8 cellular contexts compared by ENCODE assay signal in genomic region chr3:190566043-190566933, GRCh38. TPM values are rescaled to one million over a fixed set of nuclear protein-coding genes. Genes with fewer than 3 reads are reported as not detected.
DNase-seq lines count a peak whose midpoint lies in the region; ATAC-seq and TF ChIP-seq lines count a peak whose summit lies in the region.

No MANE protein-coding gene starts in this region.

- no peak for TF ChIP-seq EP300 in suprapubic skin (IDR thresholded peaks at IDR 0.05)

- H3K4me1 ChIP-seq in muscle layer of duodenum (ENCODE audit: control insufficient read depth in 1 of 2, insufficient read depth in 2 of 2, low read length in 2 of 2) (no peaks in the 10 kb centered on the region), suprapubic skin (peaks cover 4% of the 10 kb centered on the region)

- no peaks in the 10 kb centered on the region for H3K27me3 ChIP-seq in muscle layer of duodenum (ENCODE audit: low read depth, low read length)
- H3K27me3 ChIP-seq in suprapubic skin: no peaks in the 10 kb centered on the region

- H3K4me3 ChIP-seq in muscle layer of duodenum (ENCODE audit: low read depth in 1 of 2, low read length in 2 of 2): no peak overlapping the region
- H3K4me3 ChIP-seq in suprapubic skin: no peak overlapping the region

- DNase-seq in DMS53 treated with DMSO at 0.1 percent for 48 hours (lab: John Stamatoyannopoulos, UW; ENCODE audit: unreplicated experiment): peak; percentile 64
- DNase-seq in Kasumi-1 (lab: John Stamatoyannopoulos, UW): peak; percentile 99
- DNase-seq in erythroblast (lab: John Stamatoyannopoulos, UW): peak; percentile 78 to 89
- DNase-seq in suprapubic skin (ENCODE audit: low spot score in 2 of 2): peak; percentile 83 to 84
- DNase-seq in DMS153 treated with DMSO at 0.1 percent for 48 hours (lab: John Stamatoyannopoulos, UW; ENCODE audit: unreplicated experiment): no peak

- TF ChIP-seq CTCF in suprapubic skin (IDR thresholded peaks at IDR 0.05): no peak

- H3K9me3 ChIP-seq in muscle layer of duodenum (ENCODE audit: control insufficient read depth in 1 of 2, low read length in 2 of 2) (no peaks in the 10 kb centered on the region), suprapubic skin (no peaks in the 10 kb centered on the region)

- H3K36me3 ChIP-seq in muscle layer of duodenum (ENCODE audit: control insufficient read depth in 1 of 2, insufficient read depth in 2 of 2, low read length in 2 of 2): no peaks in the 10 kb centered on the region
- H3K36me3 ChIP-seq in suprapubic skin: no peaks in the 10 kb centered on the region

- TF ChIP-seq POLR2A in erythroblast (IDR thresholded peaks at IDR 0.05; ENCODE audit: low read length) (peak; percentile 37), suprapubic skin (IDR thresholded peaks at IDR 0.05) (no peak)

- ATAC-seq in activated CD4-positive, CD25-positive, alpha-beta regulatory T cell treated with anti-CD3 and anti-CD28 coated beads, Interleukin-2, amount 50 U/mL, for 24 hours: peak; percentile 81 to 83
- no peak for ATAC-seq in HG02852 (IDR thresholded peaks at IDR 0.05; ENCODE audit: unreplicated experiment)

- peak overlapping the region; percentile 50 for H3K27ac ChIP-seq in muscle layer of duodenum (ENCODE audit: low read length)
- H3K27ac ChIP-seq in suprapubic skin: peak overlapping the region; percentile 20

- WGBS in suprapubic skin: 37% methylated on average over 6 of the region's 6 CpGs

RNA-seq across cellular contexts. Expression of gene IL1RAP, which starts 52.4 kb away (rescaled TPM):
- 10 to 100 TPM; 27.5 to 44.0 (median 29.5) TPM for total RNA-seq in suprapubic skin
